18 cellular contexts compared by ENCODE assay signal in the genomic region with DNA sequence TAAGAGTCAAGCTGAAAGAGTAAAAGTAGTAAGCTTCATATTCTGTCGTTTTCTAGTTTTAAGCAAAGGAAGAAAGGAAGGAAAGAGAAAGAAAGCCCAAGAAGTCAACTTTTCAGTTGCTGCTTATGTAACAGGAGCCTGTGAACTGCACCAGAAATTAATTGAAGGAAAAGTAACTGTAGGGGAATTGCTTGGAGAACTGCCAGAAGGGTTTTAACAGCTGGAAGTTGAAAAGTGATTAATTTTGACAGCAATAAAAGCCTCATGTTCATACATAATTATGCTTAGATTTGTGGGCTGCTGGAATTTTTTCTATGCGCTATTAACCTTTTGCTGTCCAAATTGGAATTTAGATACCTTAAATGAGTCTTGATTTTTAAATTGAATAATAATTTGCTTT.
DNase-seq lines count a peak whose midpoint lies in the region; TF ChIP-seq lines count a peak whose summit lies in the region.
"Had no signal": no experiment of that assay in that cellular context is flagged by ENCODE, and none has a peak within 500 bp of the region (broad histone marks: within the 10 kb centered on the region; RNA-seq: fewer than 3 reads in every experiment).

No MANE protein-coding gene starts in this region.

- H3K27me3 Mint-ChIP-seq in activated CD4-positive, alpha-beta memory T cell treated with anti-CD3 and anti-CD28 coated beads, Interleukin-2, amount 10 ng/mL, durations not matched to agents 7 days and 5 days = peaks cover 9% of the 10 kb centered on the region

- no peak overlapping the region for H3K27ac ChIP-seq in fibroblast of lung (ENCODE audit: insufficient read depth, low read length)
- H3K27ac ChIP-seq in smooth muscle cell (ENCODE audit: low read depth) = peak overlapping the region; percentile 30
- H3K27ac ChIP-seq in esophagus muscularis mucosa (replicated peaks in 1 of 4) = no peak overlapping the region
- H3K27ac ChIP-seq: lower lobe of right lung had no signal

- intact Hi-C loops in esophagus muscularis mucosa (cut with DNase I) = no loop called here

- peaks cover 17% of the 10 kb centered on the region for H3F3A ChIP-seq in smooth muscle cell (ENCODE audit: low read depth)

- H3K4me3 ChIP-seq in fibroblast of lung (replicated peaks in 1 of 4; ENCODE audit: control extremely low read depth in 1 of 4, insufficient read depth in 1 of 4, low read depth in 3 of 4, low read length in 4 of 4) (no peak overlapping the region), smooth muscle cell (no peak overlapping the region), esophagus muscularis mucosa (no peak overlapping the region)
- H3K4me3 ChIP-seq: lower lobe of right lung had no signal

- H3K36me3 ChIP-seq in fibroblast of lung (ENCODE audit: control insufficient read depth, insufficient read depth, low read length) (no peaks in the 10 kb centered on the region), smooth muscle cell (ENCODE audit: low read depth) (no peaks in the 10 kb centered on the region), esophagus muscularis mucosa (no peaks in the 10 kb centered on the region)
- H3K36me3 ChIP-seq: lower lobe of right lung had no signal

- H3K9ac ChIP-seq in fibroblast of lung (ENCODE audit: insufficient read depth, low read length) (no peak overlapping the region), smooth muscle cell (ENCODE audit: low read depth) (no peak overlapping the region)

- H4K20me1 ChIP-seq in fibroblast of lung (ENCODE audit: control insufficient read depth, extremely low read depth, insufficient read depth, low read length) = no peaks in the 10 kb centered on the region
- no peaks in the 10 kb centered on the region for H4K20me1 ChIP-seq in smooth muscle cell (ENCODE audit: low read depth)

- H3K4me1 Mint-ChIP-seq in activated CD4-positive, alpha-beta memory T cell treated with anti-CD3 and anti-CD28 coated beads, Interleukin-2, amount 10 ng/mL, durations not matched to agents 7 days and 5 days = no peaks in the 10 kb centered on the region
- H3K4me1 Mint-ChIP-seq: stimulated activated naive CD8-positive, alpha-beta T cell treated with anti-CD3 and anti-CD28 coated beads, Interleukin-15, amount 100 ng/mL, for 72 hours had no signal

- H2AFZ ChIP-seq in fibroblast of lung (ENCODE audit: low read length) (no peak overlapping the region), smooth muscle cell (ENCODE audit: low read depth) (no peak overlapping the region)

- H3K27me3 ChIP-seq in fibroblast of lung (ENCODE audit: control insufficient read depth, insufficient read depth, low read length) (no peaks in the 10 kb centered on the region), smooth muscle cell (ENCODE audit: low read depth) (no peaks in the 10 kb centered on the region), esophagus muscularis mucosa (no peaks in the 10 kb centered on the region)

- H3K9me3 ChIP-seq in fibroblast of lung (ENCODE audit: control insufficient read depth, insufficient read depth, low read depth, low read length) = no peaks in the 10 kb centered on the region
- no peaks in the 10 kb centered on the region for H3K9me3 ChIP-seq in smooth muscle cell (replicated peaks; ENCODE audit: low read depth)
- no peaks in the 10 kb centered on the region for H3K9me3 ChIP-seq in esophagus muscularis mucosa
- H3K9me3 ChIP-seq: lower lobe of right lung had no signal

- H3K4me2 ChIP-seq in fibroblast of lung (ENCODE audit: extremely low read depth, insufficient read depth, low read length) (no peak overlapping the region), smooth muscle cell (peak overlapping the region; percentile 52)

- no peaks in the 10 kb centered on the region for H3K36me3 Mint-ChIP-seq in activated CD4-positive, alpha-beta memory T cell treated with anti-CD3 and anti-CD28 coated beads, Interleukin-2, amount 10 ng/mL, durations not matched to agents 7 days and 5 days (ENCODE audit: low read depth)
- H3K36me3 Mint-ChIP-seq: activated naive CD4-positive, alpha-beta T cell treated with anti-CD3 and anti-CD28 coated beads, Interleukin-2, amount 50 U/mL, for 72 hours; CD8-positive, alpha-beta T cell; naive thymus-derived CD4-positive, alpha-beta T cell had no signal

- H3K79me2 ChIP-seq in fibroblast of lung (ENCODE audit: control insufficient read depth, insufficient read depth, low read length) (no peaks in the 10 kb centered on the region), smooth muscle cell (ENCODE audit: low read depth) (no peaks in the 10 kb centered on the region)

- POLR2A ChIA-PET in activated CD4-positive, alpha-beta memory T cell treated with anti-CD3 and anti-CD28 coated beads, Interleukin-2, amount 10 ng/mL, durations not matched to agents 7 days and 5 days (lab: Charles Lee) = no interaction called here

- 64% methylated on average over 2 of the region's 2 CpGs for WGBS in smooth muscle cell (ENCODE audit: low lambda C conversion rate)
- WGBS in esophagus muscularis mucosa = 14% methylated on average over 2 of the region's 2 CpGs

- H3K4me3 Mint-ChIP-seq in activated CD4-positive, alpha-beta memory T cell treated with anti-CD3 and anti-CD28 coated beads, Interleukin-2, amount 10 ng/mL, durations not matched to agents 7 days and 5 days = no peak overlapping the region
- H3K4me3 Mint-ChIP-seq: activated T-cell treated with anti-CD3 and anti-CD28 coated beads, Interleukin-2, amount 50 U/mL, for 4 hours; CD8-positive, alpha-beta T cell; naive thymus-derived CD4-positive, alpha-beta T cell; stimulated activated naive CD8-positive, alpha-beta T cell treated with anti-CD3 and anti-CD28 coated beads, Interleukin-15, amount 100 ng/mL, for 72 hours had no signal

- H3K4me1 ChIP-seq in fibroblast of lung (ENCODE audit: control insufficient read depth, extremely low read depth, insufficient read depth, low read length) (peaks cover 3% of the 10 kb centered on the region), smooth muscle cell (ENCODE audit: low read depth) (peaks cover 12% of the 10 kb centered on the region), esophagus muscularis mucosa (peaks cover 26 to 34% (median 29%) of the 10 kb centered on the region in 4 donors)

- CTCF ChIA-PET in activated CD4-positive, alpha-beta memory T cell treated with anti-CD3 and anti-CD28 coated beads, Interleukin-2, amount 10 ng/mL, durations not matched to agents 7 days and 5 days (lab: Charles Lee) = no interaction called here

- no peak for TF ChIP-seq POLR2A in esophagus muscularis mucosa (IDR thresholded peaks at IDR 0.05; ENCODE audit: low read depth)

- H3K9me3 Mint-ChIP-seq in activated CD4-positive, alpha-beta memory T cell treated with anti-CD3 and anti-CD28 coated beads, Interleukin-2, amount 10 ng/mL, durations not matched to agents 7 days and 5 days = no peaks in the 10 kb centered on the region
- H3K9me3 Mint-ChIP-seq: activated naive CD4-positive, alpha-beta T cell treated with anti-CD3 and anti-CD28 coated beads, Interleukin-2, amount 50 U/mL, for 72 hours; activated T-cell treated with anti-CD3 and anti-CD28 coated beads, Interleukin-2, amount 50 U/mL, for 4 hours; CD8-positive, alpha-beta T cell; naive thymus-derived CD4-positive, alpha-beta T cell; stimulated activated naive CD8-positive, alpha-beta T cell treated with anti-CD3 and anti-CD28 coated beads, Interleukin-15, amount 100 ng/mL, for 72 hours had no signal

- no peak for TF ChIP-seq EP300 in esophagus muscularis mucosa (IDR thresholded peaks at IDR 0.05)

- H3K27ac Mint-ChIP-seq in activated CD4-positive, alpha-beta memory T cell treated with anti-CD3 and anti-CD28 coated beads, Interleukin-2, amount 10 ng/mL, durations not matched to agents 7 days and 5 days = no peak overlapping the region
- H3K27ac Mint-ChIP-seq: activated naive CD4-positive, alpha-beta T cell treated with anti-CD3 and anti-CD28 coated beads, Interleukin-2, amount 50 U/mL, for 72 hours; CD8-positive, alpha-beta T cell; naive thymus-derived CD4-positive, alpha-beta T cell; stimulated activated naive CD8-positive, alpha-beta T cell treated with anti-CD3 and anti-CD28 coated beads, Interleukin-15, amount 100 ng/mL, for 72 hours had no signal

- TF ChIP-seq CTCF in fibroblast of lung (conservative IDR thresholded peaks at IDR 0.05 in 1 of 2, IDR thresholded peaks at IDR 0.05 in 1 of 2; ENCODE audit: low read depth in 1 of 2, low read length in 2 of 2) (no peak), smooth muscle cell (IDR thresholded peaks at IDR 0.05; ENCODE audit: borderline replicate concordance, insufficient read depth, poor library complexity, severe bottlenecking) (no peak), esophagus muscularis mucosa (IDR thresholded peaks at IDR 0.05) (no peak)

- DNase-seq in NOMO-1 treated with DMSO at 0.1 percent for 48 hours (lab: John Stamatoyannopoulos, UW; ENCODE audit: unreplicated experiment) = peak; percentile 1
- DNase-seq in NOMO-1 (lab: John Stamatoyannopoulos, UW; ENCODE audit: unreplicated experiment in 2 of 2) = no peak
- DNase-seq in NCI-H82 (lab: John Stamatoyannopoulos, UW) = peak; percentile 56
- DNase-seq in fibroblast of lung (ENCODE audit: low read depth in 2 of 2) = peak; percentile 19 to 72
- DNase-seq in smooth muscle cell (lab: John Stamatoyannopoulos, UW; ENCODE audit: unreplicated experiment) = no peak
- no peak for DNase-seq in esophagus muscularis mucosa (ENCODE audit: extremely low spot score)
- no peak for DNase-seq in activated naive CD4-positive, alpha-beta T cell treated with anti-CD3 and anti-CD28 coated beads, Interleukin-2, amount 50 U/mL, for 16 hours
- no peak for DNase-seq in activated CD4-positive, alpha-beta memory T cell treated with anti-CD3 and anti-CD28 coated beads, Interleukin-2, amount 10 ng/mL, durations not matched to agents 7 days and 5 days
- DNase-seq: activated CD4-positive, alpha-beta T cell treated with anti-CD3 and anti-CD28 coated beads, Interleukin-2, amount 50 U/mL, for 48 hours; activated T-cell treated with anti-CD3 and anti-CD28 coated beads, Interleukin-2, amount 50 U/mL, for 4 hours; CD8-positive, alpha-beta T cell; effector CD8-positive, alpha-beta T cell; IMR-90; lower lobe of right lung; naive thymus-derived CD4-positive, alpha-beta T cell; NCI-H1092; stimulated activated naive CD8-positive, alpha-beta T cell treated with anti-CD3 and anti-CD28 coated beads, Interleukin-15, amount 100 ng/mL, for 72 hours had no signal

Comparison
In these comparisons a context has a peak if more than half of its experiments do, and no peak if none do; other contexts are left out.
1. DNase-seq: peak in NOMO-1 treated with DMSO at 0.1 percent for 48 hours (single experiment), NCI-H82 (single experiment) and fibroblast of lung (2 of 2); none in NOMO-1 (0 of 2), smooth muscle cell (single experiment), esophagus muscularis mucosa (single experiment), activated naive CD4-positive, alpha-beta T cell treated with anti-CD3 and anti-CD28 coated beads, Interleukin-2, amount 50 U/mL, for 16 hours (single experiment) and activated CD4-positive, alpha-beta memory T cell treated with anti-CD3 and anti-CD28 coated beads, Interleukin-2, amount 10 ng/mL, durations not matched to agents 7 days and 5 days (single experiment).